1 cellular context compared by ENCODE assay signal in genomic region chr6:53347250-53347920, GRCh38.
TF ChIP-seq lines count a peak whose summit lies in the region.

No MANE protein-coding gene starts in this region.

TF ChIP-seq in H1, 55 proteins besides CTCF, POLR2A, EP300 and RAD21:
- TF ChIP-seq RBBP5 (IDR thresholded peaks at IDR 0.05; ENCODE audit: borderline replicate concordance, low read depth, low read length) (no peak), POU5F1 (IDR thresholded peaks at IDR 0.05; ENCODE audit: low read depth, low read length) (no peak), TAF1 (IDR thresholded peaks at IDR 0.05; ENCODE audit: low read depth, low read length) (no peak), KDM1A (IDR thresholded peaks at IDR 0.05; ENCODE audit: borderline replicate concordance, low read length) (no peak), SRF (IDR thresholded peaks at IDR 0.05; ENCODE audit: low read depth, low read length) (no peak), SIN3A (conservative IDR thresholded peaks at IDR 0.05 in 1 of 2, IDR thresholded peaks at IDR 0.05 in 1 of 2; ENCODE audit: low read depth in 1 of 2, low read length in 2 of 2) (no peak), SIX5 (IDR thresholded peaks at IDR 0.05; ENCODE audit: low read depth, low read length) (no peak), HDAC2 (IDR thresholded peaks at IDR 0.05; ENCODE audit: borderline replicate concordance in 1 of 2, low read depth in 2 of 2, low read length in 2 of 2) (no peak), EGR1 (IDR thresholded peaks at IDR 0.05; ENCODE audit: borderline replicate concordance, low read depth, low read length) (no peak), KDM4A (IDR thresholded peaks at IDR 0.05; ENCODE audit: low read depth, low read length, severe bottlenecking) (no peak), KDM5A (IDR thresholded peaks at IDR 0.05; ENCODE audit: low read length) (no peak)
